Comparison of ENCODE assay signal across 15 cellular contexts in the genomic region with DNA sequence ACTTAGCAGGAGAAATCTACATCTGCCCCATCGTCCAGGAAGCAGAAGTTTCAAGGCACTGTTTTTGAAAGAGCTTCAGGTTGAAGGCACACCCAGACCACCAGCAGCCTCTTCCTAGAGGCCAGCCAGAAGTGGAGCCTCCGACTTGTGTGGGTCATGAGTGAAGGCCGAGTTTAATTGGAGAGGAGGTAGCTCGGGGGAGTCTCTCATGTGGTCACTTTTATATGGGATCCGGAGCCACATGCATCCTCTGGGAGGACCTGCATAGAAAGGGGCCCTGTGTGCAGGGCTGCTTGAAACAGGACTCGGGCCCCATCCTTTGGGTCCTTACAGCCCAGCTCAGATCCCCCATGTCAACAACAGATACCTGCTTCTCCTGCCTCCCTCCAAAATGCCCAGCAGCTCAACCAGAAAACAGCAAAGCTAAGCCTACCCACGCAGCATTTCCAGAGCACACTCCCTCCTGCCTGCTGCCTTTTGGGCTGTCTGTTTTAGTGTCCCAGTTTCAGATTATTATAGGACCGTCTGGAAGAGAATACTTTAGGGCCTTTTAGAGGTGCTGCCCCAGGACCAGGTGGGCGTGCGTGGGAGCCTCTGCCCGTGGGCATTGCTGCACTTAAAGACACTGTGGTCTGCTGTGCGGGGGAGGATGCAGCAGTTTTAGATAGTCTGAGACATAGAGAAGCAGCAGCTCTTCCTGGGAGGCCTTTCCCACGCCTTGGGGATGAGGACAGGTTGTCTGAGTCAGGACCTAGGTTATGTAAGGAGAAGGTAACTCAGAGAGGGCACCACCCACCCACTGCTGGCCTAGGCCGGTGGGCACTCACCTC. TPM values are rescaled to one million over a fixed set of nuclear protein-coding genes. Genes with fewer than 3 reads are reported as not detected.
DNase-seq lines count a peak whose midpoint lies in the region; ATAC-seq, FAIRE-seq and TF ChIP-seq lines count a peak whose summit lies in the region.
"Had no signal": no experiment of that assay in that cellular context is flagged by ENCODE, and none has a peak within 500 bp of the region (broad histone marks: within the 10 kb centered on the region; RNA-seq: fewer than 3 reads in every experiment).

No MANE protein-coding gene starts in this region.

- in situ Hi-C loops in GM13977 (cut with MboI; ENCODE audit: low pct_unique_long_range_greater_than_20kb, low sequenced_read_pairs, unreplicated experiment), result no loop called here

- intact Hi-C loops in prostate gland (cut with DNase I) (no loop called here), CD14-positive monocyte (cut with micrococcal nuclease) (no loop called here)

- TF ChIP-seq POLR2A in A549 (IDR thresholded peaks at IDR 0.05; ENCODE audit: low read length), result no peak
- no peak for TF ChIP-seq POLR2A in H1 (IDR thresholded peaks at IDR 0.05; ENCODE audit: control extremely low read depth in 1 of 2, low read depth in 2 of 2, low read length in 2 of 2)
- TF ChIP-seq POLR2A in prostate gland (IDR thresholded peaks at IDR 0.05), result no peak

- peaks cover 9% of the 10 kb centered on the region for H3K79me1 ChIP-seq in H1 (ENCODE audit: low read depth, low read length)
- H3K79me1 ChIP-seq in neuronal stem cell (ENCODE audit: low read depth, low read length), result peaks cover 8% of the 10 kb centered on the region

- ATAC-seq in A549 (peak in 1 of 2 experiments; percentile 11; a peak in 2 of 6 replicates), GM18861 (IDR thresholded peaks at IDR 0.05; ENCODE audit: unreplicated experiment) (no peak)

- peak overlapping the region; percentile 8; the same call in 1 of the 2 replicates for H2BK5ac ChIP-seq in H1 (ENCODE audit: low read depth, low read length)
- no peak overlapping the region for H2BK5ac ChIP-seq in neuronal stem cell (ENCODE audit: low read length)

- peaks cover 84% of the 10 kb centered on the region for H3K4me1 Mint-ChIP-seq in HFFc6 (ENCODE audit: low read depth)
- peaks cover 20% of the 10 kb centered on the region for H3K4me1 Mint-ChIP-seq in CD14-positive monocyte

- H3K14ac ChIP-seq in H1 (ENCODE audit: insufficient read length) (no peak overlapping the region), neuronal stem cell (ENCODE audit: low read length) (no peak overlapping the region)

- peaks cover 9% of the 10 kb centered on the region for H3K36me3 Mint-ChIP-seq in HFFc6 (ENCODE audit: low read depth)
- H3K36me3 Mint-ChIP-seq in CD14-positive monocyte, result peaks cover 29 to 30% of the 10 kb centered on the region in 2 donors

- no peaks in the 10 kb centered on the region for H3K27me3 ChIP-seq in H1 (replicated peaks in 1 of 4; ENCODE audit: control insufficient read depth in 3 of 4, extremely low read depth in 1 of 4, insufficient read depth in 3 of 4, low read length in 3 of 4)
- H3K27me3 ChIP-seq in neuronal stem cell (ENCODE audit: control insufficient read depth in 3 of 3, insufficient read depth in 3 of 3, low read depth in 1 of 3, low read length in 3 of 3), result no peaks in the 10 kb centered on the region
- H3K27me3 ChIP-seq in prostate gland (replicated peaks; ENCODE audit: insufficient read depth), result no peaks in the 10 kb centered on the region

- no peaks in the 10 kb centered on the region for H3K23me2 ChIP-seq in H1 (ENCODE audit: low read depth, low read length)

- H3K27ac Mint-ChIP-seq in HFFc6 (peak overlapping the region; percentile 29; the same call in 1 of the 2 replicates), CD14-positive monocyte (peak overlapping the region in 3 of 7 donors; percentile 1 to 56 (median 37))
- H3K27ac Mint-ChIP-seq: activated naive CD8-positive, alpha-beta T cell; B cell; memory B cell had no signal

- H3K9me3 ChIP-seq in A549, result no peaks in the 10 kb centered on the region
- H3K9me3 ChIP-seq in H1 (ENCODE audit: insufficient read depth in 2 of 2, low read depth in 1 of 2, low read length in 1 of 2), result no peaks in the 10 kb centered on the region
- H3K9me3 ChIP-seq in neuronal stem cell (replicated peaks in 1 of 2; ENCODE audit: control insufficient read depth in 2 of 2, insufficient read depth in 1 of 2, low read depth in 1 of 2, low read length in 2 of 2), result peaks cover 0 to 16% of the 10 kb centered on the region in 2 donors
- no peaks in the 10 kb centered on the region for H3K9me3 ChIP-seq in prostate gland

- H4K8ac ChIP-seq in H1 (ENCODE audit: extremely low read depth, insufficient read depth, low read length) (no peak overlapping the region), neuronal stem cell (ENCODE audit: low read depth, low read length) (no peak overlapping the region)

- H2BK20ac ChIP-seq in H1 (ENCODE audit: low read length), result no peak overlapping the region

- peak overlapping the region; percentile 41 for H3K4me2 ChIP-seq in A549
- H3K4me2 ChIP-seq in H1 (ENCODE audit: insufficient read depth in 1 of 2, low read depth in 2 of 2, low read length in 2 of 2), result no peak overlapping the region
- no peak overlapping the region for H3K4me2 ChIP-seq in neuronal stem cell (ENCODE audit: insufficient read depth, low read length, poor library complexity, severe bottlenecking)

- H3K4me1 ChIP-seq in A549 (peaks cover 89% of the 10 kb centered on the region), H1 (replicated peaks in 1 of 4; ENCODE audit: control insufficient read depth in 3 of 4, insufficient read depth in 4 of 4, low read length in 3 of 4) (no peaks in the 10 kb centered on the region), neuronal stem cell (ENCODE audit: control insufficient read depth in 2 of 2, insufficient read depth in 1 of 2, low read depth in 1 of 2, low read length in 2 of 2) (peaks cover 0 to 7% of the 10 kb centered on the region in 2 donors), prostate gland (replicated peaks) (no peaks in the 10 kb centered on the region)

- peaks cover 0 to 73% of the 10 kb centered on the region in 2 experiments; a peak in 3 of 4 replicates for H3K79me2 ChIP-seq in H1 (ENCODE audit: control insufficient read depth in 1 of 2, insufficient read depth in 2 of 2, low read length in 2 of 2)

- H2BK12ac ChIP-seq in H1 (ENCODE audit: low read depth, low read length) (no peak overlapping the region), neuronal stem cell (ENCODE audit: low read length) (no peak overlapping the region)

- no peaks in the 10 kb centered on the region for H3K36me3 ChIP-seq in H1 (ENCODE audit: control insufficient read depth in 2 of 4, insufficient read depth in 4 of 4, low read length in 3 of 4)
- peaks cover 0 to 40% of the 10 kb centered on the region in 2 donors for H3K36me3 ChIP-seq in neuronal stem cell (replicated peaks in 1 of 2; ENCODE audit: control insufficient read depth in 2 of 2, insufficient read depth in 2 of 2, low read length in 2 of 2)
- H3K36me3 ChIP-seq in prostate gland, result no peaks in the 10 kb centered on the region

- no peak overlapping the region for H3K18ac ChIP-seq in H1 (ENCODE audit: extremely low read depth, low read length)
- H3K18ac ChIP-seq in neuronal stem cell (ENCODE audit: low read length), result peak overlapping the region; percentile 71

- DNase-seq in A549 (ENCODE audit: low read depth in 1 of 2, low spot score in 1 of 2), result peak in 1 of 2 experiments; percentile 42
- DNase-seq in HFFc6, result no peak
- DNase-seq in H1 (ENCODE audit: low read depth in 1 of 2, low spot score in 2 of 2), result no peak
- DNase-seq in neuronal stem cell (ENCODE audit: low spot score), result no peak
- no peak for DNase-seq in prostate gland (ENCODE audit: low spot score)
- no peak for DNase-seq in GM13977 (ENCODE audit: low spot score)
- no peak for DNase-seq in CD14-positive monocyte (ENCODE audit: low spot score)
- DNase-seq: activated CD4-positive, alpha-beta T cell treated with anti-CD3 and anti-CD28 coated beads, Interleukin-2, amount 50 U/mL, for 1 hour; NCI-H1092; retina had no signal

- H2AFZ ChIP-seq in H1 (ENCODE audit: low read length), result no peak overlapping the region
- no peak overlapping the region for H2AFZ ChIP-seq in neuronal stem cell (ENCODE audit: low read length)

- no peak for TF ChIP-seq RAD21 in A549 (conservative IDR thresholded peaks at IDR 0.05 in 1 of 2, IDR thresholded peaks at IDR 0.05 in 1 of 2)
- no peak for TF ChIP-seq RAD21 in H1 (IDR thresholded peaks at IDR 0.05 in 1 of 2, conservative IDR thresholded peaks at IDR 0.05 in 1 of 2; ENCODE audit: low read depth in 2 of 2, low read length in 2 of 2)

- H4K91ac ChIP-seq in H1 (replicated peaks; ENCODE audit: insufficient read length, low read length) (no peak overlapping the region), neuronal stem cell (ENCODE audit: low read depth, low read length, poor library complexity) (no peak overlapping the region)

- no peak overlapping the region for H2BK15ac ChIP-seq in H1 (ENCODE audit: low read length)
- no peak overlapping the region for H2BK15ac ChIP-seq in neuronal stem cell (ENCODE audit: low read length)

- TF ChIP-seq CTCF in A549 (IDR thresholded peaks at IDR 0.05) (no peak), HFFc6 (IDR thresholded peaks at IDR 0.05) (no peak), H1 (IDR thresholded peaks at IDR 0.05; ENCODE audit: control extremely low read depth in 1 of 3, insufficient read depth in 1 of 3, low read depth in 1 of 3, low read length in 3 of 3) (no peak), prostate gland (IDR thresholded peaks at IDR 0.05) (no peak), GM13977 (IDR thresholded peaks at IDR 0.05; ENCODE audit: extremely low read depth, insufficient read depth, missing control alignments) (no peak), CD14-positive monocyte (IDR thresholded peaks at IDR 0.05) (no peak)

- CTCF ChIA-PET in A549 (lab: Yijun Ruan, JAX) (interaction anchor here (1.0 to 1.3 kb wide), 3 partner anchors 14 to 80 kb away, joined by 3 to 4 read pairs (median 3); no protein-coding TSS in a partner anchor), H1 (lab: Charles Lee; ENCODE audit: partially characterized antibody) (interaction anchor here (1.1 to 1.2 kb wide), 2 partner anchors 14 to 71 kb away, joined by 3 read pairs; no protein-coding TSS in a partner anchor)

- no peak overlapping the region for H3K23ac ChIP-seq in H1 (ENCODE audit: insufficient read length)
- H3K23ac ChIP-seq in neuronal stem cell (ENCODE audit: low read depth, low read length, poor library complexity), result peak overlapping the region; percentile 46

- H3K4me3 Mint-ChIP-seq in HFFc6, result no peak overlapping the region
- no peak overlapping the region for H3K4me3 Mint-ChIP-seq in CD14-positive monocyte
- H3K4me3 Mint-ChIP-seq: B cell, memory B cell had no signal

- TF ChIP-seq EP300 in A549 (IDR thresholded peaks at IDR 0.05) (no peak), H1 (IDR thresholded peaks at IDR 0.05; ENCODE audit: borderline replicate concordance in 1 of 2, low read depth in 2 of 2, low read length in 2 of 2) (no peak)

- H2BK120ac ChIP-seq in H1 (replicated peaks; ENCODE audit: low read depth, low read length), result no peak overlapping the region
- H2BK120ac ChIP-seq in neuronal stem cell (ENCODE audit: low read depth, low read length), result no peak overlapping the region

- H3K9me3 Mint-ChIP-seq in HFFc6 (no peaks in the 10 kb centered on the region), CD14-positive monocyte (no peaks in the 10 kb centered on the region)

- no peak overlapping the region for H3K4ac ChIP-seq in H1 (replicated peaks; ENCODE audit: insufficient read length, low read depth, low read length)
- H3K4ac ChIP-seq in neuronal stem cell (ENCODE audit: low read length), result no peak overlapping the region

- FAIRE-seq in A549 (lab: Jason Lieb, UNC), result no peak
- FAIRE-seq in H1 (lab: Jason Lieb, UNC), result no peak

- H3K4me3 ChIP-seq in A549 (no peak overlapping the region), H1 (ENCODE audit: extremely low read depth in 1 of 4, insufficient read depth in 2 of 4, low read depth in 3 of 4, low read length in 4 of 4) (no peak overlapping the region), neuronal stem cell (ENCODE audit: low read length in 2 of 2) (no peak overlapping the region), prostate gland (no peak overlapping the region)

- H3K27me3 Mint-ChIP-seq in HFFc6 (ENCODE audit: insufficient read depth) (no peaks in the 10 kb centered on the region), CD14-positive monocyte (ENCODE audit: low read depth in 3 of 3) (peaks cover 0 to 3% (median 0%) of the 10 kb centered on the region in 3 donors)
- H3K27me3 Mint-ChIP-seq: activated naive CD8-positive, alpha-beta T cell; B cell; memory B cell had no signal

- peaks cover 3 to 14% of the 10 kb centered on the region in 2 experiments for H4K20me1 ChIP-seq in H1 (replicated peaks in 1 of 2; ENCODE audit: control insufficient read depth in 1 of 2, insufficient read depth in 2 of 2, low read length in 2 of 2)

- POLR2A ChIA-PET in A549 (lab: Yijun Ruan, JAX), result no interaction called here
- POLR2A ChIA-PET in H1 (lab: Charles Lee; ENCODE audit: partially characterized antibody), result no interaction called here

- WGBS in A549 (ENCODE audit: missing lambda C conversion rate), result 81% methylated on average over 14 of the region's 14 CpGs
- WGBS in H1 (ENCODE audit: extremely low coverage in 1 of 2, insufficient coverage in 1 of 2, insufficient read length in 1 of 2, insufficient replicate concordance in 2 of 2, low coverage in 1 of 2, low lambda C conversion rate in 2 of 2, missing lambda C conversion rate in 1 of 2), 2 experiments, result 82% methylated on average over 14 of the region's 14 CpGs; no CpG with 5 or more reads in 1 of the 2 experiments
- no CpG with 5 or more reads among the region's 14 CpGs for WGBS in neuronal stem cell (ENCODE audit: extremely low coverage in 2 of 2, insufficient read length in 2 of 2, insufficient replicate concordance in 1 of 2), 2 donors
- 77% methylated on average over 14 of the region's 14 CpGs for WGBS in prostate gland

- peak overlapping the region; percentile 52 to 64; a peak in 5 of 6 replicates for H3K27ac ChIP-seq in A549
- no peak overlapping the region for H3K27ac ChIP-seq in H1 (ENCODE audit: low read depth, low read length)
- no peak overlapping the region for H3K27ac ChIP-seq in neuronal stem cell (replicated peaks; ENCODE audit: low read length)
- no peak overlapping the region for H3K27ac ChIP-seq in prostate gland
- H3K27ac ChIP-seq: HL-60 had no signal

- H3K9ac ChIP-seq in H1 (replicated peaks in 1 of 4; ENCODE audit: extremely low read depth in 1 of 4, low read depth in 3 of 4, low read length in 3 of 4) (no peak overlapping the region; a peak in 1 of 7 replicates), neuronal stem cell (ENCODE audit: low read depth, low read length, poor library complexity) (peak overlapping the region; percentile 61)

- no peak overlapping the region for H3K56ac ChIP-seq in H1 (replicated peaks; ENCODE audit: insufficient read length, low read depth, low read length)

- no peak overlapping the region for H2AK5ac ChIP-seq in H1 (ENCODE audit: low read depth, low read length)
- H2AK5ac ChIP-seq in neuronal stem cell (ENCODE audit: low read depth, low read length), result no peak overlapping the region

- no peak overlapping the region for H4K5ac ChIP-seq in H1 (ENCODE audit: insufficient read length, low read depth, low read length)

RNA-seq across cellular contexts. Expression of a gene that starts 29.5 kb away (rescaled TPM):
- polyA plus RNA-seq in A549 (2011; rRNA removed) (147 and 200 TPM in 2 replicates), A549 (2017; fragmentation: RNase III; extraction: RNeasy Plus Mini Kit Qiagen cat#74134 plus additional on column Dnase treatment) (192 to 240 TPM (median 228 TPM) in 3 replicates), H1 (2011; rRNA removed) (48.6 and 62.8 TPM in 2 replicates), CD14-positive monocyte (1 to 10 TPM; 2.0 to 2.5 TPM)
- polyA plus RNA-seq in A549 (2012; cell fraction: cytosol; rRNA removed), result 170 and 183 TPM in 2 replicates
- 347 and 385 TPM in 2 replicates for polyA plus RNA-seq in A549 (2012; cell fraction: nucleus; rRNA removed)
- 215 and 250 TPM in 2 replicates for polyA minus RNA-seq in A549 (2011; rRNA and poly(A)+ RNA removed)
- 100 to 1,000 TPM; 350 to 409 (median 372) TPM for total RNA-seq in HFFc6 (2021; fragmentation: NEBNext Ultra II Directional; extraction: Animal tissue kit (Norgen Biotek cat#: 25700))
- 145 and 146 TPM in 2 replicates for total RNA-seq in H1 (2021; fragmentation: NEBNext Ultra II Directional; extraction: Animal tissue kit (Norgen Biotek cat#: 25700))
- 54.0 TPM for polyA plus RNA-seq in H1 (2011; cell fraction: cytosol; rRNA removed)
- 111 TPM for polyA plus RNA-seq in H1 (2011; cell fraction: nucleus; rRNA removed)
- polyA plus RNA-seq in H1 (2012, experiment 1 of 2), result 77.7 to 92.1 TPM (median 86.1 TPM) in 4 replicates
- 68.9 TPM for polyA plus RNA-seq in H1 (2012, experiment 2 of 2)
- polyA plus RNA-seq in H1 (2013, experiment 1 of 2), result 55.7 TPM
- polyA plus RNA-seq in H1 (2013, experiment 2 of 2), result 57.6 TPM
- 82.0 and 97.2 TPM in 2 replicates for polyA minus RNA-seq in H1 (2011; rRNA and poly(A)+ RNA removed)
- polyA minus RNA-seq in H1 (2011; cell fraction: cytosol; rRNA and poly(A)+ RNA removed), result 58.9 TPM
- polyA minus RNA-seq in H1 (2011; cell fraction: nucleus; rRNA and poly(A)+ RNA removed), result 60.1 TPM
- 67.7 TPM for polyA plus RNA-seq in neuronal stem cell (2013, experiment 1 of 2)
- polyA plus RNA-seq in neuronal stem cell (2013, experiment 2 of 2), result 72.4 TPM
- total RNA-seq in prostate gland, result 100 to 1,000 TPM in 1 of 2 donors, 10 to 100 TPM in 1; 84.3 to 258 TPM

Comparison
In these comparisons a context has a peak if more than half of its experiments do, and no peak if none do; other contexts are left out.
1. H3K27ac ChIP-seq: peak in A549 (2 of 2); none in H1 (single experiment), neuronal stem cell (single experiment) and prostate gland (0 of 2).